ENCODE assay signal across 8 cellular contexts in the genomic region with DNA sequence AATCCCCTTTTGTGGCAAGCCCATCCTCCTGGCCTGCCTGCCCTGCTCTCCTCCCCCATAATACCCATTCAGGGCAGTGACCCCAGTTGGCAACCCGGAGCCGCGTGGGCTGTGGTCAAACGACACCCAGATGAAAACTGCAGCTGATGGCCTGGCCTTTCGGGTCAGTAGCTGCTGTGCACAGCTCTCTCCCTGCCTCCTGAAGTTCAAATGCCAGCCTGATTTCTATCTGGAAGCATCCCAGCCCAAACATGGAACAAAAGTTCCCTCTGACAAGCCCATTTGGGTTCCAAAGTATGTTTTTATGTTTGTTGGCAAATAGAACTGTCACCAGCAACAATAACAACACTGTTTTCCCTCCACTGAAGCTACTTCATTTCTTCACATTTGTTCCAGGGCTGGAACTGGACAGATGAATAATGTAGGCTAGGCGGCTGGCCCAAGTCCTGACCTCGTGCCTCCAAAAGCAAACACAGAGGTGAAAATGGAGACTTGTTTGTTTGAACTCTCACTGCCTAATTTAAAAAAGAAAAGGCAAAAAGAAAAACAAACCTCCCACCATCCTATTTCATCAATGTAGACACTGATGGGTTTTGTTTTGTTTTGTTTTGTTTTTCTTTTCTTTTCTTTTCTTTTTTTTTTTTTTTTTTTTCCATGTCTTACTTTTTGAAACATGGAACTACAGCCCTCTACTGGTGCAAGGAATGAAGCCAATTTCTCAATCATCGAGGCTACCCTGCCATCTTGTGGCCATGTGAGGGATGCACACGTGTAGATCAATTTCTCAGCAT.
DNase-seq lines count a peak whose midpoint lies in the region; TF ChIP-seq lines count a peak whose summit lies in the region.

No MANE protein-coding gene starts in this region.

- H3K9me3 Mint-ChIP-seq in activated T-helper 2 cell treated with anti-CD3 and anti-CD28 coated beads, Interferon-gamma antibody, Interleukin-2, Interleukin-4, amounts not matched to agents 10 μg/mL and 5 μg/mL and 100 μg/mL, durations not matched to agents 14 hours and 24 hours and 36 hours: peaks cover 3% of the 10 kb centered on the region

- no peak overlapping the region for H3K9ac ChIP-seq in MM.1S (ENCODE audit: low read length)

- no peak overlapping the region for H2AFZ ChIP-seq in MM.1S (ENCODE audit: low read length)

- H3K4me3 Mint-ChIP-seq in activated T-helper 2 cell treated with anti-CD3 and anti-CD28 coated beads, Interferon-gamma antibody, Interleukin-2, Interleukin-4, amounts not matched to agents 10 μg/mL and 5 μg/mL and 100 μg/mL, durations not matched to agents 14 hours and 24 hours and 36 hours (ENCODE audit: low read depth): no peak overlapping the region

- H4K20me1 ChIP-seq in MM.1S (ENCODE audit: insufficient read depth, low read length): no peaks in the 10 kb centered on the region

- H3K36me3 ChIP-seq in MM.1S (replicated peaks; ENCODE audit: insufficient read depth, low read length): no peaks in the 10 kb centered on the region

- peak; percentile 86 for DNase-seq in DMS53 (lab: John Stamatoyannopoulos, UW)
- DNase-seq in GOT3 (lab: John Stamatoyannopoulos, UW): peak; percentile 77
- DNase-seq in MM.1S: peak; percentile 78
- DNase-seq in SHP77 (lab: John Stamatoyannopoulos, UW): peak; percentile 31 to 68
- peak; percentile 48 for DNase-seq in activated T-helper 2 cell treated with anti-CD3 and anti-CD28 coated beads, Interferon-gamma antibody, Interleukin-2, Interleukin-4, amounts not matched to agents 10 μg/mL and 5 μg/mL and 100 μg/mL, durations not matched to agents 14 hours and 24 hours and 36 hours (ENCODE audit: low spot score)
- peak; percentile 90 for DNase-seq in fibroblast of the conjunctiva (ENCODE audit: low read depth)
- DNase-seq in non-pigmented ciliary epithelial cell (ENCODE audit: low read depth): peak; percentile 78
- DNase-seq in substantia nigra (lab: John Stamatoyannopoulos, UW): peak in 47 of 49 donors; percentile 16 to 82 (median 59)

- no peaks in the 10 kb centered on the region for H3K36me3 Mint-ChIP-seq in activated T-helper 2 cell treated with anti-CD3 and anti-CD28 coated beads, Interferon-gamma antibody, Interleukin-2, Interleukin-4, amounts not matched to agents 10 μg/mL and 5 μg/mL and 100 μg/mL, durations not matched to agents 14 hours and 24 hours and 36 hours (ENCODE audit: low read depth)

- intact Hi-C loops in activated T-helper 2 cell treated with anti-CD3 and anti-CD28 coated beads, Interferon-gamma antibody, Interleukin-2, Interleukin-4, amounts not matched to agents 10 μg/mL and 5 μg/mL and 100 μg/mL, durations not matched to agents 14 hours and 24 hours and 36 hours (cut with micrococcal nuclease): loop anchor here (1.0 to 10.0 kb wide), 4 partner anchors 26 to 928 kb away; no protein-coding TSS in a partner anchor

- H3K4me3 ChIP-seq in MM.1S (ENCODE audit: low read length): no peak overlapping the region

- H3K9me2 ChIP-seq in MM.1S (replicated peaks; ENCODE audit: insufficient read depth, low read length): no peaks in the 10 kb centered on the region

- H3K79me2 ChIP-seq in MM.1S (ENCODE audit: low read length): no peaks in the 10 kb centered on the region

- H3K27ac ChIP-seq in MM.1S (ENCODE audit: low read length) (no peak overlapping the region), substantia nigra (ENCODE audit: low read depth, low read length, poor library complexity, severe bottlenecking) (peak overlapping the region; percentile 86)

- H3K4me1 ChIP-seq in MM.1S (ENCODE audit: low read length): no peaks in the 10 kb centered on the region

- no peak overlapping the region for H3K27ac Mint-ChIP-seq in activated T-helper 2 cell treated with anti-CD3 and anti-CD28 coated beads, Interferon-gamma antibody, Interleukin-2, Interleukin-4, amounts not matched to agents 10 μg/mL and 5 μg/mL and 100 μg/mL, durations not matched to agents 14 hours and 24 hours and 36 hours

- H3K9me3 ChIP-seq in MM.1S (replicated peaks; ENCODE audit: insufficient read depth, low read length): no peaks in the 10 kb centered on the region

- peaks cover 6% of the 10 kb centered on the region for H3K4me1 Mint-ChIP-seq in activated T-helper 2 cell treated with anti-CD3 and anti-CD28 coated beads, Interferon-gamma antibody, Interleukin-2, Interleukin-4, amounts not matched to agents 10 μg/mL and 5 μg/mL and 100 μg/mL, durations not matched to agents 14 hours and 24 hours and 36 hours (ENCODE audit: low read depth)

- H3K4me2 ChIP-seq in MM.1S (ENCODE audit: low read depth, low read length): no peak overlapping the region

- peak; percentile 100 for TF ChIP-seq CTCF in MM.1S (IDR thresholded peaks at IDR 0.05; ENCODE audit: low read length)

- H3K27me3 ChIP-seq in MM.1S (replicated peaks; ENCODE audit: insufficient read depth, low read length): no peaks in the 10 kb centered on the region

- H3K27me3 Mint-ChIP-seq in activated T-helper 2 cell treated with anti-CD3 and anti-CD28 coated beads, Interferon-gamma antibody, Interleukin-2, Interleukin-4, amounts not matched to agents 10 μg/mL and 5 μg/mL and 100 μg/mL, durations not matched to agents 14 hours and 24 hours and 36 hours (ENCODE audit: low read depth): peaks cover 4% of the 10 kb centered on the region

- H3F3A ChIP-seq in MM.1S (ENCODE audit: insufficient read depth, low read length): no peaks in the 10 kb centered on the region
